ENCODE assay signal across 22 cellular contexts in genomic region chr9:5532790-5533189, GRCh38. TPM values are rescaled to one million over a fixed set of nuclear protein-coding genes. Genes with fewer than 3 reads are reported as not detected.
DNase-seq lines count a peak whose midpoint lies in the region; ATAC-seq, FAIRE-seq and TF ChIP-seq lines count a peak whose summit lies in the region.
"Had no signal": no experiment of that assay in that cellular context is flagged by ENCODE, and none has a peak within 500 bp of the region (broad histone marks: within the 10 kb centered on the region; RNA-seq: fewer than 3 reads in every experiment).

No MANE protein-coding gene starts in this region.

- no peaks in the 10 kb centered on the region for H3K9me3 ChIP-seq in CD4-positive, CD25-positive, alpha-beta regulatory T cell (ENCODE audit: control insufficient read depth in 2 of 2, low read length in 2 of 2)
- H3K9me3 ChIP-seq: MG63 had no signal

- H3K27me3 ChIP-seq in CD4-positive, CD25-positive, alpha-beta regulatory T cell (ENCODE audit: control insufficient read depth, insufficient read depth, low read length), result no peaks in the 10 kb centered on the region
- H3K27me3 ChIP-seq: MG63 had no signal

- H3K27me3 Mint-ChIP-seq in CD4-positive, CD25-positive, alpha-beta regulatory T cell, result no peaks in the 10 kb centered on the region
- no peaks in the 10 kb centered on the region for H3K27me3 Mint-ChIP-seq in activated T-helper 17 cell treated with anti-CD3 and anti-CD28 coated beads, Interleukin-2, amount 50 U/mL, for 72 hours
- H3K27me3 Mint-ChIP-seq in memory B cell, result peaks cover 5% of the 10 kb centered on the region

- H3K4me3 Mint-ChIP-seq in CD4-positive, CD25-positive, alpha-beta regulatory T cell, result peak overlapping the region in 1 of 4 donors; percentile 26
- H3K4me3 Mint-ChIP-seq in activated T-helper 17 cell treated with anti-CD3 and anti-CD28 coated beads, Interleukin-2, amount 50 U/mL, for 72 hours, result no peak overlapping the region
- H3K4me3 Mint-ChIP-seq in memory B cell, result no peak overlapping the region

- no peak for DNase-seq in CD4-positive, CD25-positive, alpha-beta regulatory T cell
- DNase-seq in GM12892 (ENCODE audit: insufficient read length) (no peak), memory B cell (ENCODE audit: low spot score in 2 of 2) (no peak), NCI-H446 treated with DMSO at 0.1 percent for 48 hours (lab: John Stamatoyannopoulos, UW) (no peak), left ventricle myocardium superior (no peak)
- DNase-seq in activated CD4-positive, CD25-positive, alpha-beta regulatory T cell (lab: John Stamatoyannopoulos, UW), result no peak
- DNase-seq: C1 segment of cervical spinal cord, DMS153, DND-41, HCEC 1CT, KBM-7, MG63, NCI-H2029, NCI-H526 treated with DMSO at 0.1 percent for 48 hours, PC-9, SHP77 had no signal

- TF ChIP-seq POLR2A in GM12892 (IDR thresholded peaks at IDR 0.05; ENCODE audit: low read depth, low read length), result no peak

- peaks cover 36% of the 10 kb centered on the region for H3K4me1 ChIP-seq in CD4-positive, CD25-positive, alpha-beta regulatory T cell (ENCODE audit: control insufficient read depth, insufficient read depth, low read length, poor library complexity, severe bottlenecking)

- peak overlapping the region; percentile 39 to 96 (median 56) for H3K27ac Mint-ChIP-seq in CD4-positive, CD25-positive, alpha-beta regulatory T cell
- H3K27ac Mint-ChIP-seq in activated T-helper 17 cell treated with anti-CD3 and anti-CD28 coated beads, Interleukin-2, amount 50 U/mL, for 72 hours, result peak overlapping the region; percentile 60
- H3K27ac Mint-ChIP-seq in memory B cell, result peak overlapping the region; percentile 38

- intact Hi-C loops in left ventricle myocardium superior (cut with micrococcal nuclease), result no loop called here

- H3K4me1 Mint-ChIP-seq in CD4-positive, CD25-positive, alpha-beta regulatory T cell, result peaks cover 4 to 46% (median 29%) of the 10 kb centered on the region in 4 donors
- H3K4me1 Mint-ChIP-seq in activated T-helper 17 cell treated with anti-CD3 and anti-CD28 coated beads, Interleukin-2, amount 50 U/mL, for 72 hours, result peaks cover 30% of the 10 kb centered on the region
- H3K4me1 Mint-ChIP-seq in memory B cell, result peaks cover 49% of the 10 kb centered on the region

- H3K27ac ChIP-seq in CD4-positive, CD25-positive, alpha-beta regulatory T cell (ENCODE audit: insufficient read depth, low read length, poor library complexity, severe bottlenecking), result no peak overlapping the region
- H3K27ac ChIP-seq: PC-9, RWPE1 had no signal

- no peaks in the 10 kb centered on the region for H3K9me3 Mint-ChIP-seq in CD4-positive, CD25-positive, alpha-beta regulatory T cell
- H3K9me3 Mint-ChIP-seq in activated T-helper 17 cell treated with anti-CD3 and anti-CD28 coated beads, Interleukin-2, amount 50 U/mL, for 72 hours, result no peaks in the 10 kb centered on the region
- H3K9me3 Mint-ChIP-seq in memory B cell, result no peaks in the 10 kb centered on the region

- no peaks in the 10 kb centered on the region for H3K36me3 ChIP-seq in CD4-positive, CD25-positive, alpha-beta regulatory T cell (ENCODE audit: control insufficient read depth, insufficient read depth, low read length)
- H3K36me3 ChIP-seq: MG63 had no signal

- ATAC-seq in CD4-positive, CD25-positive, alpha-beta regulatory T cell (ENCODE audit: low read depth in 2 of 2), result no peak
- ATAC-seq in activated T-helper 17 cell treated with anti-CD3 and anti-CD28 coated beads, Interleukin-2, amount 50 U/mL, for 72 hours (replicated peaks), result no peak
- no peak for ATAC-seq in memory B cell (ENCODE audit: low read depth)
- ATAC-seq in GM19397 (IDR thresholded peaks at IDR 0.05; ENCODE audit: unreplicated experiment), result no peak
- ATAC-seq in left ventricle myocardium superior, result no peak

- FAIRE-seq in GM12892 (lab: Jason Lieb, UNC), result peak; percentile 17
- FAIRE-seq: A204.1, H1 had no signal

- no peaks in the 10 kb centered on the region for H3K36me3 Mint-ChIP-seq in CD4-positive, CD25-positive, alpha-beta regulatory T cell
- H3K36me3 Mint-ChIP-seq in activated T-helper 17 cell treated with anti-CD3 and anti-CD28 coated beads, Interleukin-2, amount 50 U/mL, for 72 hours (ENCODE audit: low read depth), result peaks cover 7% of the 10 kb centered on the region
- H3K36me3 Mint-ChIP-seq in memory B cell, result peaks cover 4% of the 10 kb centered on the region

- H3K4me3 ChIP-seq in CD4-positive, CD25-positive, alpha-beta regulatory T cell (ENCODE audit: low read depth, low read length), result no peak overlapping the region
- H3K4me3 ChIP-seq: MG63, PC-9 had no signal

RNA-seq across cellular contexts. Expression of gene PDCD1LG2, which starts 22.5 kb away (rescaled TPM):
- total RNA-seq in CD4-positive, CD25-positive, alpha-beta regulatory T cell, result 1.1 TPM
- 1 to 10 TPM in 1 of 4 donors, under 1 TPM in 2, not detected in 1; 0.85 to 2.5 (median 0.90) TPM for polyA plus RNA-seq in CD4-positive, CD25-positive, alpha-beta regulatory T cell
- 2.1 TPM for polyA plus RNA-seq in GM12892 (2012; ENCODE audit: missing spikeins)
- 1 to 10 TPM; 1.2 to 1.5 TPM for total RNA-seq in activated T-helper 17 cell treated with anti-CD3 and anti-CD28 coated beads, Interleukin-2, amount 50 U/mL, for 72 hours
- total RNA-seq in left ventricle myocardium superior, result 2.3 TPM
- total RNA-seq: H1, HT-29 had no signal
- polyA plus RNA-seq: H1 had no signal
